In the genomic region with DNA sequence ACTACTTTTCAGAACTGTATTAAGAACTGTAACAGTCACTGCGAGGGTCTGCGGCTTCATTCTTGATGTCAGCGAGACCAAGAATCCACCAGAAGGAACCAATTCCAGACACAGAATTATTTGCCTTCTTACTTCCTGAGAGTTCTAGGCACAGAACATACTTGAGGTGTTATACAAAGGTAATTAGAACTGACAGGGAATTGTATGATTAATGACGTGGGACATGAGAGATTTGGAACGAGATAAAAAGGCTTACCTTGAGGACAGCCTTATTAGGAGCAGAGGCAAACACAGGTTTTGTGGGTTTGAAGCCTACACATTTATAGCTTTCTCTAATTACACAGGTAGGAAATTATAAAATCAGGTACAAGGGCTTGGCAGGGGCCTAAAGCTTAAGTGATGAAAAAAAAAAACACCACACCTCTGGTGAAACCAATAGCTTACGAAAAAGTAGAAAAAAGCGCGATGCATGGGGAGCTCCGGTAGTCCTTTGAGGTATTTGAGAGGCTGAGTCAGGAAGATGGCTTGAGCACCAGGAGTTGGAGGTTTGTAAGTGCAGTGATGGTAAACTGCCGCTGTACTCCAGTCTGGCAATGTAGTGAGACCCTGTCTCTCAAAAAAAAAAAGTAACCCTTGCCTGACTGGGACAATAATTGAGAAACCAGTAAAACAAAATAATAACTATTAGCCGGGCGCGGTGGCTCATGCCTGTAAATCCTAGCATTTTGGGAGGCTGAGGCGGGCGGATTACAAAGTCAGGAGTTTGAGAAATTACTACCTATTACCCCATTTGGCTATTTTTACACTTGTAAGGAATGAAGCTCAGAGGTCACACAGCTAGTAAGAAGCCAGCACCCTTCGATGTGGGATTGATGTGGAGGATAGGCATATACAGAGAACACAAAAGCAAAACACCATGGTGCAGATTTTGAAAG, we compare ENCODE assay signal across 8 cellular contexts. TPM values are rescaled to one million over a fixed set of nuclear protein-coding genes. Genes with fewer than 3 reads are reported as not detected.
DNase-seq lines count a peak whose midpoint lies in the region; ATAC-seq and TF ChIP-seq lines count a peak whose summit lies in the region.

No MANE protein-coding gene starts in this region.

- peak overlapping the region; percentile 90 to 99 (median 95) for H3K27ac Mint-ChIP-seq in immature natural killer cell

- no peaks in the 10 kb centered on the region for H3K27me3 ChIP-seq in subcutaneous abdominal adipose tissue (ENCODE audit: control insufficient read depth in 5 of 5, insufficient read depth in 4 of 5, low read length in 5 of 5)

- peaks cover 44 to 48% of the 10 kb centered on the region in 2 donors for H3K4me1 Mint-ChIP-seq in immature natural killer cell

- ATAC-seq in HG03196 (IDR thresholded peaks at IDR 0.05; ENCODE audit: unreplicated experiment) = no peak
- no peak for ATAC-seq in HG02798 (IDR thresholded peaks at IDR 0.05; ENCODE audit: poor library complexity, unreplicated experiment)

- TF ChIP-seq CTCF in AG09309 (IDR thresholded peaks at IDR 0.05; ENCODE audit: control insufficient read depth, insufficient read depth, low read depth, low read length, missing control alignments) = no peak

- H3K4me3 ChIP-seq in AG09309 (ENCODE audit: control insufficient read depth, low read depth, low read length) (peak overlapping the region; percentile 73), subcutaneous abdominal adipose tissue (ENCODE audit: low read depth in 1 of 5, low read length in 5 of 5) (peak overlapping the region; percentile 50 to 84 (median 82))

- H3K36me3 ChIP-seq in subcutaneous abdominal adipose tissue (ENCODE audit: control insufficient read depth in 5 of 5, insufficient read depth in 5 of 5, low read length in 5 of 5) = no peaks in the 10 kb centered on the region

- no peaks in the 10 kb centered on the region for H3K9me3 ChIP-seq in subcutaneous abdominal adipose tissue (ENCODE audit: control insufficient read depth in 5 of 5, low read length in 5 of 5)

- H3K27ac ChIP-seq in subcutaneous abdominal adipose tissue (ENCODE audit: low read depth, low read length) = peak overlapping the region; percentile 95

- peaks cover 0 to 9% (median 6%) of the 10 kb centered on the region in 3 donors for H3K36me3 Mint-ChIP-seq in immature natural killer cell

- peak overlapping the region; percentile 6 to 79 (median 71) for H3K9ac ChIP-seq in subcutaneous abdominal adipose tissue (ENCODE audit: low read length in 5 of 5)

- H3K27me3 Mint-ChIP-seq in immature natural killer cell (ENCODE audit: low read depth in 3 of 3) = peaks cover 3 to 11% (median 4%) of the 10 kb centered on the region in 3 donors

- H3K4me3 Mint-ChIP-seq in immature natural killer cell = peak overlapping the region; percentile 87 to 98 (median 94)

- DNase-seq in AG09309 (ENCODE audit: low read depth) (no peak), HK-2 (ENCODE audit: unreplicated experiment) (peak; percentile 20), immature natural killer cell (peak in 1 of 3 donors; percentile 1), HuH-7 (ENCODE audit: low spot score) (no peak)
- DNase-seq in activated naive CD4-positive, alpha-beta T cell treated with anti-CD3 and anti-CD28 coated beads, Interleukin-2, amount 50 U/mL, for 16 hours = peak; percentile 28

- H3K4me1 ChIP-seq in subcutaneous abdominal adipose tissue (ENCODE audit: control insufficient read depth in 5 of 5, insufficient read depth in 5 of 5, low read length in 5 of 5) = peaks cover 2 to 47% (median 35%) of the 10 kb centered on the region in 5 donors

- H3K9me3 Mint-ChIP-seq in immature natural killer cell = no peaks in the 10 kb centered on the region

RNA-seq across cellular contexts. Expression of a gene that starts 0.8 kb away (rescaled TPM):
- polyA plus RNA-seq in immature natural killer cell = 10 to 100 TPM; 31.1 to 59.1 (median 39.4) TPM

RNA-seq across cellular contexts. Expression of a gene that starts 9.5 kb away (rescaled TPM):
- under 1 TPM in 1 of 3 donors, not detected in 2; 0.37 TPM for polyA plus RNA-seq in immature natural killer cell

RNA-seq across cellular contexts. Expression of a gene that starts 23.5 kb away (rescaled TPM):
- 10 to 100 TPM in 1 of 3 donors, 1 to 10 TPM in 2; 9.4 to 20.3 (median 9.8) TPM for polyA plus RNA-seq in immature natural killer cell

RNA-seq across cellular contexts. Expression of a gene that starts 31.3 kb away (rescaled TPM):
- 10 to 100 TPM in 1 of 3 donors, 1 to 10 TPM in 2; 3.0 to 12.9 (median 3.5) TPM for polyA plus RNA-seq in immature natural killer cell

RNA-seq across cellular contexts. Expression of a gene that starts 44.1 kb away (rescaled TPM):
- polyA plus RNA-seq in immature natural killer cell = under 1 TPM in 1 of 3 donors, not detected in 2; 0.19 TPM

Comparison
In these comparisons a context has a peak if more than half of its experiments do, and no peak if none do; other contexts are left out.
1. DNase-seq: peak in HK-2 (single experiment) and activated naive CD4-positive, alpha-beta T cell treated with anti-CD3 and anti-CD28 coated beads, Interleukin-2, amount 50 U/mL, for 16 hours (single experiment); none in AG09309 (single experiment) and HuH-7 (single experiment).